ENCODE assay signal across 17 cellular contexts in the genomic region with DNA sequence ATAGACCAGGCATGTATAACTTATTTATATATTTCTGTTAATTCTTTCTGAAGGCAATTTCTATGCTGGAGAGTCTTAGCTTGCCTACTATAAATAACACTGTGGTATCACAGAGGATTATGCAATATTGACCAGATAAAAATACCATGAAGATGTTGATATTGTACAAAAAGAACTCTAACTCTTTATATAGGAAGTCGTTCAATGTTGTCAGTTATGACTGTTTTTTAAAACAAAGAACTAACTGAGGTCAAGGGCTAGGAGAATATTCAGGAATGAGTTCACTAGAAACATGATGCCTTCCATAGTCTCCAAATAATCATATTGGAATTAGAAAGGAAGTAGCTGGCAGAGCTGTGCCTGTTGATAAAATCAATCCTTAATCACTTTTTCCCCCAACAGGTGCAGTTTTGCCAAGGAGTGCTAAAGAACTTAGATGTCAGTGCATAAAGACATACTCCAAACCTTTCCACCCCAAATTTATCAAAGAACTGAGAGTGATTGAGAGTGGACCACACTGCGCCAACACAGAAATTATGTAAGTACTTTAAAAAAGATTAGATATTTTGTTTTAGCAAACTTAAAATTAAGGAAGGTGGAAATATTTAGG. TPM values are rescaled to one million over a fixed set of nuclear protein-coding genes. Genes with fewer than 3 reads are reported as not detected.
DNase-seq lines count a peak whose midpoint lies in the region; ATAC-seq and TF ChIP-seq lines count a peak whose summit lies in the region.
"Had no signal": no experiment of that assay in that cellular context is flagged by ENCODE, and none has a peak within 500 bp of the region (broad histone marks: within the 10 kb centered on the region; RNA-seq: fewer than 3 reads in every experiment).

No MANE protein-coding gene starts in this region.

- no peak overlapping the region for H2AK5ac ChIP-seq in IMR-90 (ENCODE audit: low read depth, low read length)

- peaks cover 4% of the 10 kb centered on the region for H3K4me1 Mint-ChIP-seq in activated T-helper 2 cell treated with anti-CD3 and anti-CD28 coated beads, Interferon-gamma antibody, Interleukin-2, Interleukin-4, amounts not matched to agents 10 μg/mL and 5 μg/mL and 100 μg/mL, durations not matched to agents 14 hours and 24 hours and 36 hours (ENCODE audit: low read depth)
- H3K4me1 Mint-ChIP-seq: naive B cell had no signal

- peaks cover 2% of the 10 kb centered on the region for H3K36me3 Mint-ChIP-seq in activated T-helper 2 cell treated with anti-CD3 and anti-CD28 coated beads, Interferon-gamma antibody, Interleukin-2, Interleukin-4, amounts not matched to agents 10 μg/mL and 5 μg/mL and 100 μg/mL, durations not matched to agents 14 hours and 24 hours and 36 hours (ENCODE audit: low read depth)
- H3K36me3 Mint-ChIP-seq: naive B cell had no signal

- no peak overlapping the region for H3K27ac Mint-ChIP-seq in activated T-helper 2 cell treated with anti-CD3 and anti-CD28 coated beads, Interferon-gamma antibody, Interleukin-2, Interleukin-4, amounts not matched to agents 10 μg/mL and 5 μg/mL and 100 μg/mL, durations not matched to agents 14 hours and 24 hours and 36 hours
- H3K27ac Mint-ChIP-seq: naive B cell; T-helper 2 cell treated with Interferon-gamma antibody and Interleukin-4, amounts not matched to agents 5 μg/mL and 100 μg/mL, for 36 hours had no signal

- peak; percentile 20 for DNase-seq in EH (ENCODE audit: low read depth)
- peak; percentile 29 for DNase-seq in IMR-90
- DNase-seq in activated T-helper 2 cell treated with anti-CD3 and anti-CD28 coated beads, Interferon-gamma antibody, Interleukin-2, Interleukin-4, amounts not matched to agents 10 μg/mL and 5 μg/mL and 100 μg/mL, durations not matched to agents 14 hours and 24 hours and 36 hours (ENCODE audit: low spot score): no peak
- DNase-seq in left lung: no peak
- DNase-seq in HK-2 (ENCODE audit: unreplicated experiment): no peak
- no peak for DNase-seq in occipital lobe (lab: John Stamatoyannopoulos, UW)
- DNase-seq: activated T-cell treated with anti-CD3 and anti-CD28 coated beads, Interleukin-2, amount 50 U/mL, for 48 hours; naive B cell; NCI-H187 had no signal

- H3K9me3 Mint-ChIP-seq in activated T-helper 2 cell treated with anti-CD3 and anti-CD28 coated beads, Interferon-gamma antibody, Interleukin-2, Interleukin-4, amounts not matched to agents 10 μg/mL and 5 μg/mL and 100 μg/mL, durations not matched to agents 14 hours and 24 hours and 36 hours: peaks cover 10% of the 10 kb centered on the region

- no peaks in the 10 kb centered on the region for H3K79me1 ChIP-seq in IMR-90 (ENCODE audit: low read depth in 1 of 2, low read length in 2 of 2)

- H4K8ac ChIP-seq in IMR-90 (ENCODE audit: low read depth in 2 of 2, low read length in 2 of 2): no peak overlapping the region

- no peak overlapping the region for H2BK120ac ChIP-seq in IMR-90 (ENCODE audit: low read depth, low read length)

- H3K4me3 ChIP-seq in IMR-90 (ENCODE audit: insufficient read depth, low read depth, low read length): no peak overlapping the region
- H3K4me3 ChIP-seq in left lung: peak overlapping the region in 1 of 2 donors; percentile 40
- H3K4me3 ChIP-seq: adrenal gland, BLaER1, coronary artery had no signal

- CTCF ChIA-PET in IMR-90 (lab: Yijun Ruan, JAX): interaction anchor here (0.7 to 1.5 kb wide), 2 partner anchors 61 to 393 kb away, joined by 3 read pairs; no protein-coding TSS in a partner anchor

- H3K27me3 Mint-ChIP-seq in activated T-helper 2 cell treated with anti-CD3 and anti-CD28 coated beads, Interferon-gamma antibody, Interleukin-2, Interleukin-4, amounts not matched to agents 10 μg/mL and 5 μg/mL and 100 μg/mL, durations not matched to agents 14 hours and 24 hours and 36 hours (ENCODE audit: low read depth): no peaks in the 10 kb centered on the region
- H3K27me3 Mint-ChIP-seq: naive B cell had no signal

- H3K4me3 Mint-ChIP-seq in activated T-helper 2 cell treated with anti-CD3 and anti-CD28 coated beads, Interferon-gamma antibody, Interleukin-2, Interleukin-4, amounts not matched to agents 10 μg/mL and 5 μg/mL and 100 μg/mL, durations not matched to agents 14 hours and 24 hours and 36 hours (ENCODE audit: low read depth): peak overlapping the region; percentile 8
- H3K4me3 Mint-ChIP-seq: naive B cell; T-helper 2 cell treated with Interferon-gamma antibody and Interleukin-4, amounts not matched to agents 5 μg/mL and 100 μg/mL, for 36 hours had no signal

- no CpG with 5 or more reads among the region's 2 CpGs for WGBS in IMR-90 (ENCODE audit: extremely low coverage in 2 of 2, insufficient read length in 1 of 2), 2 experiments

- H3K9ac ChIP-seq in IMR-90 (ENCODE audit: low read depth, low read length): no peak overlapping the region
- H3K9ac ChIP-seq: BLaER1, KMS-11 had no signal

- no peak for ATAC-seq in IMR-90 (ENCODE audit: low read depth)
- peak; percentile 43 for ATAC-seq in left lung
- ATAC-seq in GM19328 (IDR thresholded peaks at IDR 0.05; ENCODE audit: unreplicated experiment): no peak
- ATAC-seq in GM18907 (IDR thresholded peaks at IDR 0.05; ENCODE audit: unreplicated experiment): no peak

- H2BK5ac ChIP-seq in IMR-90 (ENCODE audit: low read depth, low read length, poor library complexity, severe bottlenecking): no peak overlapping the region

- no peak overlapping the region for H3K4ac ChIP-seq in IMR-90 (ENCODE audit: low read depth, low read length)

- intact Hi-C loops in IMR-90 (cut with micrococcal nuclease) (no loop called here), left lung (cut with DNase I) (no loop called here)
- intact Hi-C loops in activated T-helper 2 cell treated with anti-CD3 and anti-CD28 coated beads, Interferon-gamma antibody, Interleukin-2, Interleukin-4, amounts not matched to agents 10 μg/mL and 5 μg/mL and 100 μg/mL, durations not matched to agents 14 hours and 24 hours and 36 hours (cut with micrococcal nuclease): no loop called here

- no peak for TF ChIP-seq POLR2A in IMR-90 (IDR thresholded peaks at IDR 0.05; ENCODE audit: low read depth, low read length)

- no peak overlapping the region for H3K18ac ChIP-seq in IMR-90 (ENCODE audit: low read depth, low read length)

- 0 out of 2 replicates have a peak, but pooled peaks cover 4% of the 10 kb centered on the region for H3K9me1 ChIP-seq in IMR-90 (ENCODE audit: insufficient read depth, low read length)

- H3K27me3 ChIP-seq in IMR-90 (ENCODE audit: control insufficient read depth, insufficient read depth, low read length): no peaks in the 10 kb centered on the region
- H3K27me3 ChIP-seq in left lung: no peaks in the 10 kb centered on the region
- H3K27me3 ChIP-seq: adrenal gland, BLaER1, stomach had no signal

- H3K14ac ChIP-seq in IMR-90 (replicated peaks; ENCODE audit: low read depth, low read length): no peak overlapping the region

- POLR2A ChIA-PET in IMR-90 (lab: Charles Lee; ENCODE audit: unreplicated experiment): no interaction called here

- no peak overlapping the region for H3K27ac ChIP-seq in IMR-90 (ENCODE audit: insufficient read depth, low read length)
- H3K27ac ChIP-seq in left lung: peak overlapping the region in 1 of 2 donors; percentile 77
- H3K27ac ChIP-seq: adrenal gland, BLaER1, coronary artery, KMS-11 had no signal

- in situ Hi-C loops in IMR-90 (cut with MboI; ENCODE audit: low sequenced_read_pairs): no loop called here

- H2BK15ac ChIP-seq in IMR-90 (ENCODE audit: low read depth, low read length): no peak overlapping the region; the same call in 2 of the 3 replicates

- H3K56ac ChIP-seq in IMR-90 (ENCODE audit: extremely low read depth, insufficient read depth, low read length): no peak overlapping the region

- BruUV-seq in IMR-90 (replicated peaks; lab: Mats Ljungman, UMichigan): no TSS peak

- no peak overlapping the region for H4K91ac ChIP-seq in IMR-90 (ENCODE audit: insufficient read depth, low read depth, low read length)

- no peaks in the 10 kb centered on the region; the same call in 1 of the 2 replicates for H3K36me3 ChIP-seq in IMR-90 (ENCODE audit: control insufficient read depth, insufficient read depth, low read length)
- H3K36me3 ChIP-seq in left lung: peaks cover 0 to 15% of the 10 kb centered on the region in 2 donors
- H3K36me3 ChIP-seq: adrenal gland, BLaER1, stomach had no signal

- H3K9me3 ChIP-seq in IMR-90 (ENCODE audit: control insufficient read depth, insufficient read depth, low read length) (no peaks in the 10 kb centered on the region), left lung (peaks cover 0 to 4% of the 10 kb centered on the region in 2 donors)
- H3K9me3 ChIP-seq: adrenal gland, BLaER1, stomach had no signal

- no peak for TF ChIP-seq RAD21 in IMR-90 (IDR thresholded peaks at IDR 0.05; ENCODE audit: low read length)

- no peak for TF ChIP-seq CTCF in IMR-90 (conservative IDR thresholded peaks at IDR 0.05; ENCODE audit: low read depth, low read length)
- no peak for TF ChIP-seq CTCF in left lung (IDR thresholded peaks at IDR 0.05)

- no peak overlapping the region for H2AK9ac ChIP-seq in IMR-90 (replicated peaks; ENCODE audit: low read depth, low read length, poor library complexity)

- H3K4me1 ChIP-seq in IMR-90 (ENCODE audit: control insufficient read depth, insufficient read depth, low read length): no peaks in the 10 kb centered on the region
- H3K4me1 ChIP-seq in left lung: peaks cover 0 to 29% of the 10 kb centered on the region in 2 donors

- H4K20me1 ChIP-seq in IMR-90 (ENCODE audit: insufficient read depth, low read length): no peaks in the 10 kb centered on the region
- H4K20me1 ChIP-seq: BLaER1 had no signal

- no peak overlapping the region for H2BK20ac ChIP-seq in IMR-90 (ENCODE audit: low read depth, low read length)

- dilution Hi-C loops in IMR-90 (cut with HindIII; ENCODE audit: low sequenced_read_pairs, unreplicated experiment): no loop called here

- no peak overlapping the region for H4K5ac ChIP-seq in IMR-90 (ENCODE audit: low read depth, low read length)

- no peak overlapping the region for H3K4me2 ChIP-seq in IMR-90 (ENCODE audit: low read depth, low read length)
- H3K4me2 ChIP-seq: KMS-11 had no signal

- no peak overlapping the region for H2AFZ ChIP-seq in IMR-90 (replicated peaks; ENCODE audit: low read length, poor library complexity)

- H3K23ac ChIP-seq in IMR-90 (ENCODE audit: low read depth, low read length): no peak overlapping the region

TF ChIP-seq in IMR-90, 13 proteins besides CTCF, POLR2A, EP300 and RAD21:
- TF ChIP-seq NFE2L2 (IDR thresholded peaks at IDR 0.05; ENCODE audit: low read depth, low read length) (no peak), CEBPB (IDR thresholded peaks at IDR 0.05; ENCODE audit: low read depth, low read length) (peak; percentile 78), FOS (IDR thresholded peaks at IDR 0.05; ENCODE audit: low read depth, low read length) (no peak)
TF ChIP-seq in IMR-90: peak in this region for 1.

RNA-seq across cellular contexts. Expression of gene CXCL8, which starts 0.9 kb away (rescaled TPM):
- total RNA-seq in IMR-90 (2012; rRNA removed): 2.7 and 3.3 TPM in 2 replicates
- 2.2 and 3.0 TPM in 2 replicates for polyA plus RNA-seq in IMR-90 (2012; rRNA removed)
- polyA plus RNA-seq in IMR-90 (2012; cell fraction: cytosol; rRNA removed): 0.67 and 2.0 TPM in 2 replicates
- 0.67 and 14.4 TPM in 2 replicates for polyA plus RNA-seq in IMR-90 (2012; cell fraction: nucleus; rRNA removed; ENCODE audit: low replicate concordance)
- 19.6 and 21.6 TPM in 2 replicates for total RNA-seq in activated T-helper 2 cell treated with anti-CD3 and anti-CD28 coated beads, Interferon-gamma antibody, Interleukin-2, Interleukin-4, amounts not matched to agents 10 μg/mL and 5 μg/mL and 100 μg/mL, durations not matched to agents 14 hours and 24 hours and 36 hours
- total RNA-seq in left lung: 10 to 100 TPM; 12.3 to 80.4 TPM
- 5.1 TPM for total RNA-seq in occipital lobe

Comparison
In these comparisons a context has a peak if more than half of its experiments do, and no peak if none do; other contexts are left out.
1. DNase-seq: peak in EH (single experiment) and IMR-90 (single experiment); none in activated T-helper 2 cell treated with anti-CD3 and anti-CD28 coated beads, Interferon-gamma antibody, Interleukin-2, Interleukin-4, amounts not matched to agents 10 μg/mL and 5 μg/mL and 100 μg/mL, durations not matched to agents 14 hours and 24 hours and 36 hours (single experiment), left lung (0 of 2), HK-2 (single experiment) and occipital lobe (single experiment).